ENCODE assay signal across 1 cellular context in the genomic region with DNA sequence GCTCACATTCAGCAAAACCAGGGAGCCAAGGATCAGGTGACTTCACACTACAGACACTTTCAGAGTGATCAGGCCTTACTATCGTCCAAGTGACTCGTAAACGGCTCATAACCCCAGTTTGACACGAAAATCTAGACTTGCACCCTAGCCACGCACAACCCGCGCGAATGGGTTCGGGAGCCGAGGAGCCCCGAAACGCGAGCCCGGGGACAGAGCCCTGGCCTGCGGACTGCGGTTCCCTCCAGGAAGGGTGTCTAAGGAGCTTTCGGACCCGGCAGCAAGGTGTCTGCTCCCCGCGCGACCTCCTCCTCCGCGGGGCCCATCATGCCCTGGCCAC.
TF ChIP-seq lines count a peak whose summit lies in the region.

No MANE protein-coding gene starts in this region.

TF ChIP-seq in neural cell, 6 proteins besides CTCF, POLR2A, EP300 and RAD21 (continued from another document):
- TF ChIP-seq, protein P1, sequence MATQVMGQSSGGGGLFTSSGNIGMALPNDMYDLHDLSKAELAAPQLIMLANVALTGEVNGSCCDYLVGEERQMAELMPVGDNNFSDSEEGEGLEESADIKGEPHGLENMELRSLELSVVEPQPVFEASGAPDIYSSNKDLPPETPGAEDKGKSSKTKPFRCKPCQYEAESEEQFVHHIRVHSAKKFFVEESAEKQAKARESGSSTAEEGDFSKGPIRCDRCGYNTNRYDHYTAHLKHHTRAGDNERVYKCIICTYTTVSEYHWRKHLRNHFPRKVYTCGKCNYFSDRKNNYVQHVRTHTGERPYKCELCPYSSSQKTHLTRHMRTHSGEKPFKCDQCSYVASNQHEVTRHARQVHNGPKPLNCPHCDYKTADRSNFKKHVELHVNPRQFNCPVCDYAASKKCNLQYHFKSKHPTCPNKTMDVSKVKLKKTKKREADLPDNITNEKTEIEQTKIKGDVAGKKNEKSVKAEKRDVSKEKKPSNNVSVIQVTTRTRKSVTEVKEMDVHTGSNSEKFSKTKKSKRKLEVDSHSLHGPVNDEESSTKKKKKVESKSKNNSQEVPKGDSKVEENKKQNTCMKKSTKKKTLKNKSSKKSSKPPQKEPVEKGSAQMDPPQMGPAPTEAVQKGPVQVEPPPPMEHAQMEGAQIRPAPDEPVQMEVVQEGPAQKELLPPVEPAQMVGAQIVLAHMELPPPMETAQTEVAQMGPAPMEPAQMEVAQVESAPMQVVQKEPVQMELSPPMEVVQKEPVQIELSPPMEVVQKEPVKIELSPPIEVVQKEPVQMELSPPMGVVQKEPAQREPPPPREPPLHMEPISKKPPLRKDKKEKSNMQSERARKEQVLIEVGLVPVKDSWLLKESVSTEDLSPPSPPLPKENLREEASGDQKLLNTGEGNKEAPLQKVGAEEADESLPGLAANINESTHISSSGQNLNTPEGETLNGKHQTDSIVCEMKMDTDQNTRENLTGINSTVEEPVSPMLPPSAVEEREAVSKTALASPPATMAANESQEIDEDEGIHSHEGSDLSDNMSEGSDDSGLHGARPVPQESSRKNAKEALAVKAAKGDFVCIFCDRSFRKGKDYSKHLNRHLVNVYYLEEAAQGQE (IDR thresholded peaks at IDR 0.05; ENCODE audit: borderline replicate concordance) = peak; percentile 16
